ENCODE assay signal across 2 cellular contexts in the genomic region with DNA sequence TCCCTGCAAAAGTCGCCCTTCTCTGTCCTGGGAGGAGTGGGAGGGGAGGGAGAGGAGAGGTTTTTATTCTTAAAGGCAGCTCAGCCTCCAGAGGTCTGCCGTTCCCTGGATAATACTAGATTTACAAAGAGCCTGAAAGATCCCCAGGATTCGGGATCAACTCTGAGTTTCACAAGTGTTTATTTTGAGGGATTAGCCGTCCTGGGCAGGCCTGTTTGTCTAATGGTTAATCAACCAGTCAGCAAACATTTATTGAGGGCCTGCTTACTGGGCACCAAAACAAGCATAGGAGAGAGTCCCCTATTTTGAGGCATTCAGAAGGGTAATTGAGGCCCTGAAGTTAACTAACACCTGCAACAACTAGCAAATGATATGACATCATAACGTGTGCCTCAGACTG.
TF ChIP-seq lines count a peak whose summit lies in the region.

No MANE protein-coding gene starts in this region.

TF ChIP-seq in GM23338, 12 proteins besides CTCF, POLR2A, EP300 and RAD21 (continued from another document):
- TF ChIP-seq REST (IDR thresholded peaks at IDR 0.05; ENCODE audit: unreplicated experiment) (no peak), STAT1 (IDR thresholded peaks at IDR 0.05; ENCODE audit: unreplicated experiment) (no peak), NANOG (IDR thresholded peaks at IDR 0.05; ENCODE audit: borderline replicate concordance) (no peak), POLR2AphosphoS5 (IDR thresholded peaks at IDR 0.05; ENCODE audit: low read depth) (no peak)

TF ChIP-seq in HepG2, 621 proteins besides CTCF, POLR2A, EP300 and RAD21 (continued from another document and continues in another):
- TF ChIP-seq ZNF331 (CRISPR knock-in tag; IDR thresholded peaks at IDR 0.05) (0 out of 2 replicates have a peak, but pooled peaks have one; percentile 13), NFIC (IDR thresholded peaks at IDR 0.05; ENCODE audit: low read length) (no peak), FOXP1 (IDR thresholded peaks at IDR 0.05) (no peak), FOXP1 (CRISPR knock-in tag; IDR thresholded peaks at IDR 0.05) (peak; percentile 61; the same call in 1 of the 2 replicates), NCOA2 (CRISPR knock-in tag; IDR thresholded peaks at IDR 0.05) (peak; percentile 45; the same call in 1 of the 2 replicates), LCORL (IDR thresholded peaks at IDR 0.05) (no peak), LCORL (CRISPR knock-in tag; IDR thresholded peaks at IDR 0.05) (0 out of 2 replicates have a peak, but pooled peaks have one; percentile 62), POGK (CRISPR knock-in tag; conservative IDR thresholded peaks at IDR 0.05) (0 out of 2 replicates have a peak, but pooled peaks have one; percentile 9), FOXK1 (CRISPR knock-in tag; IDR thresholded peaks at IDR 0.05; ENCODE audit: borderline replicate concordance, low read depth) (peak; percentile 25; the same call in 1 of the 2 replicates), ATRX (CRISPR knock-in tag; IDR thresholded peaks at IDR 0.05; ENCODE audit: borderline replicate concordance) (no peak), GATAD2A (CRISPR knock-in tag; IDR thresholded peaks at IDR 0.05) (peak; percentile 81), NCOA5 (CRISPR knock-in tag; IDR thresholded peaks at IDR 0.05) (no peak), KLF6 (CRISPR knock-in tag; IDR thresholded peaks at IDR 0.05) (0 out of 2 replicates have a peak, but pooled peaks have one; percentile 32), ATF7 (IDR thresholded peaks at IDR 0.05) (peak; percentile 55), ATF7 (CRISPR knock-in tag; IDR thresholded peaks at IDR 0.05) (no peak), FOSL2 (CRISPR knock-in tag; IDR thresholded peaks at IDR 0.05) (peak; percentile 35), ZNF816 (CRISPR knock-in tag; IDR thresholded peaks at IDR 0.05; ENCODE audit: borderline replicate concordance) (0 out of 2 replicates have a peak, but pooled peaks have one; percentile 54), FOXP4 (CRISPR knock-in tag; IDR thresholded peaks at IDR 0.05) (peak; percentile 68), SAP130 (CRISPR knock-in tag; IDR thresholded peaks at IDR 0.05; ENCODE audit: low read depth) (peak; percentile 34; the same call in 1 of the 2 replicates), ERF (CRISPR knock-in tag; IDR thresholded peaks at IDR 0.05) (0 out of 2 replicates have a peak, but pooled peaks have one; percentile 18), CCDC6 (CRISPR knock-in tag; IDR thresholded peaks at IDR 0.05) (0 out of 2 replicates have a peak, but pooled peaks have one; percentile 55), ZNF761 (CRISPR knock-in tag; conservative IDR thresholded peaks at IDR 0.05) (no peak), FOXA1 (IDR thresholded peaks at IDR 0.05) (no peak), FOXA1 (CRISPR knock-in tag; IDR thresholded peaks at IDR 0.05) (peak; percentile 43; the same call in 1 of the 2 replicates), ZNF430 (CRISPR knock-in tag; IDR thresholded peaks at IDR 0.05) (peak; percentile 54; the same call in 1 of the 2 replicates), MAFF (IDR thresholded peaks at IDR 0.05; ENCODE audit: low read depth, low read length) (peak; percentile 41; the same call in 1 of the 2 replicates), SMAD9 (CRISPR knock-in tag; IDR thresholded peaks at IDR 0.05) (no peak), DRAP1 (CRISPR knock-in tag; IDR thresholded peaks at IDR 0.05) (no peak)
- TF ChIP-seq, protein P1, sequence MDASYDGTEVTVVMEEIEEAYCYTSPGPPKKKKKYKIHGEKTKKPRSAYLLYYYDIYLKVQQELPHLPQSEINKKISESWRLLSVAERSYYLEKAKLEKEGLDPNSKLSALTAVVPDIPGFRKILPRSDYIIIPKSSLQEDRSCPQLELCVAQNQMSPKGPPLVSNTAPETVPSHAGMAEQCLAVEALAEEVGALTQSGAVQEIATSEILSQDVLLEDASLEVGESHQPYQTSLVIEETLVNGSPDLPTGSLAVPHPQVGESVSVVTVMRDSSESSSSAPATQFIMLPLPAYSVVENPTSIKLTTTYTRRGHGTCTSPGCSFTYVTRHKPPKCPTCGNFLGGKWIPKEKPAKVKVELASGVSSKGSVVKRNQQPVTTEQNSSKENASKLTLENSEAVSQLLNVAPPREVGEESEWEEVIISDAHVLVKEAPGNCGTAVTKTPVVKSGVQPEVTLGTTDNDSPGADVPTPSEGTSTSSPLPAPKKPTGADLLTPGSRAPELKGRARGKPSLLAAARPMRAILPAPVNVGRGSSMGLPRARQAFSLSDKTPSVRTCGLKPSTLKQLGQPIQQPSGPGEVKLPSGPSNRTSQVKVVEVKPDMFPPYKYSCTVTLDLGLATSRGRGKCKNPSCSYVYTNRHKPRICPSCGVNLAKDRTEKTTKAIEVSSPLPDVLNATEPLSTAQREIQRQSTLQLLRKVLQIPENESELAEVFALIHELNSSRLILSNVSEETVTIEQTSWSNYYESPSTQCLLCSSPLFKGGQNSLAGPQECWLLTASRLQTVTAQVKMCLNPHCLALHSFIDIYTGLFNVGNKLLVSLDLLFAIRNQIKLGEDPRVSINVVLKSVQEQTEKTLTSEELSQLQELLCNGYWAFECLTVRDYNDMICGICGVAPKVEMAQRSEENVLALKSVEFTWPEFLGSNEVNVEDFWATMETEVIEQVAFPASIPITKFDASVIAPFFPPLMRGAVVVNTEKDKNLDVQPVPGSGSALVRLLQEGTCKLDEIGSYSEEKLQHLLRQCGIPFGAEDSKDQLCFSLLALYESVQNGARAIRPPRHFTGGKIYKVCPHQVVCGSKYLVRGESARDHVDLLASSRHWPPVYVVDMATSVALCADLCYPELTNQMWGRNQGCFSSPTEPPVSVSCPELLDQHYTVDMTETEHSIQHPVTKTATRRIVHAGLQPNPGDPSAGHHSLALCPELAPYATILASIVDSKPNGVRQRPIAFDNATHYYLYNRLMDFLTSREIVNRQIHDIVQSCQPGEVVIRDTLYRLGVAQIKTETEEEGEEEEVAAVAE (CRISPR knock-in tag; IDR thresholded peaks at IDR 0.05; ENCODE audit: borderline replicate concordance), result 0 out of 2 replicates have a peak, but pooled peaks have one; percentile 21
- TF ChIP-seq, protein P2, sequence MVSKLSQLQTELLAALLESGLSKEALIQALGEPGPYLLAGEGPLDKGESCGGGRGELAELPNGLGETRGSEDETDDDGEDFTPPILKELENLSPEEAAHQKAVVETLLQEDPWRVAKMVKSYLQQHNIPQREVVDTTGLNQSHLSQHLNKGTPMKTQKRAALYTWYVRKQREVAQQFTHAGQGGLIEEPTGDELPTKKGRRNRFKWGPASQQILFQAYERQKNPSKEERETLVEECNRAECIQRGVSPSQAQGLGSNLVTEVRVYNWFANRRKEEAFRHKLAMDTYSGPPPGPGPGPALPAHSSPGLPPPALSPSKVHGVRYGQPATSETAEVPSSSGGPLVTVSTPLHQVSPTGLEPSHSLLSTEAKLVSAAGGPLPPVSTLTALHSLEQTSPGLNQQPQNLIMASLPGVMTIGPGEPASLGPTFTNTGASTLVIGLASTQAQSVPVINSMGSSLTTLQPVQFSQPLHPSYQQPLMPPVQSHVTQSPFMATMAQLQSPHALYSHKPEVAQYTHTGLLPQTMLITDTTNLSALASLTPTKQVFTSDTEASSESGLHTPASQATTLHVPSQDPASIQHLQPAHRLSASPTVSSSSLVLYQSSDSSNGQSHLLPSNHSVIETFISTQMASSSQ (IDR thresholded peaks at IDR 0.05; ENCODE audit: low read depth), result peak; percentile 44; the same call in 1 of the 2 replicates
- TF ChIP-seq, protein P2 (CRISPR knock-in tag; IDR thresholded peaks at IDR 0.05; ENCODE audit: borderline replicate concordance), result no peak
- TF ChIP-seq, protein P3, sequence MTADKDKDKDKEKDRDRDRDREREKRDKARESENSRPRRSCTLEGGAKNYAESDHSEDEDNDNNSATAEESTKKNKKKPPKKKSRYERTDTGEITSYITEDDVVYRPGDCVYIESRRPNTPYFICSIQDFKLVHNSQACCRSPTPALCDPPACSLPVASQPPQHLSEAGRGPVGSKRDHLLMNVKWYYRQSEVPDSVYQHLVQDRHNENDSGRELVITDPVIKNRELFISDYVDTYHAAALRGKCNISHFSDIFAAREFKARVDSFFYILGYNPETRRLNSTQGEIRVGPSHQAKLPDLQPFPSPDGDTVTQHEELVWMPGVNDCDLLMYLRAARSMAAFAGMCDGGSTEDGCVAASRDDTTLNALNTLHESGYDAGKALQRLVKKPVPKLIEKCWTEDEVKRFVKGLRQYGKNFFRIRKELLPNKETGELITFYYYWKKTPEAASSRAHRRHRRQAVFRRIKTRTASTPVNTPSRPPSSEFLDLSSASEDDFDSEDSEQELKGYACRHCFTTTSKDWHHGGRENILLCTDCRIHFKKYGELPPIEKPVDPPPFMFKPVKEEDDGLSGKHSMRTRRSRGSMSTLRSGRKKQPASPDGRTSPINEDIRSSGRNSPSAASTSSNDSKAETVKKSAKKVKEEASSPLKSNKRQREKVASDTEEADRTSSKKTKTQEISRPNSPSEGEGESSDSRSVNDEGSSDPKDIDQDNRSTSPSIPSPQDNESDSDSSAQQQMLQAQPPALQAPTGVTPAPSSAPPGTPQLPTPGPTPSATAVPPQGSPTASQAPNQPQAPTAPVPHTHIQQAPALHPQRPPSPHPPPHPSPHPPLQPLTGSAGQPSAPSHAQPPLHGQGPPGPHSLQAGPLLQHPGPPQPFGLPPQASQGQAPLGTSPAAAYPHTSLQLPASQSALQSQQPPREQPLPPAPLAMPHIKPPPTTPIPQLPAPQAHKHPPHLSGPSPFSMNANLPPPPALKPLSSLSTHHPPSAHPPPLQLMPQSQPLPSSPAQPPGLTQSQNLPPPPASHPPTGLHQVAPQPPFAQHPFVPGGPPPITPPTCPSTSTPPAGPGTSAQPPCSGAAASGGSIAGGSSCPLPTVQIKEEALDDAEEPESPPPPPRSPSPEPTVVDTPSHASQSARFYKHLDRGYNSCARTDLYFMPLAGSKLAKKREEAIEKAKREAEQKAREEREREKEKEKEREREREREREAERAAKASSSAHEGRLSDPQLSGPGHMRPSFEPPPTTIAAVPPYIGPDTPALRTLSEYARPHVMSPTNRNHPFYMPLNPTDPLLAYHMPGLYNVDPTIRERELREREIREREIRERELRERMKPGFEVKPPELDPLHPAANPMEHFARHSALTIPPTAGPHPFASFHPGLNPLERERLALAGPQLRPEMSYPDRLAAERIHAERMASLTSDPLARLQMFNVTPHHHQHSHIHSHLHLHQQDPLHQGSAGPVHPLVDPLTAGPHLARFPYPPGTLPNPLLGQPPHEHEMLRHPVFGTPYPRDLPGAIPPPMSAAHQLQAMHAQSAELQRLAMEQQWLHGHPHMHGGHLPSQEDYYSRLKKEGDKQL (CRISPR knock-in tag; IDR thresholded peaks at IDR 0.05; ENCODE audit: low read depth), result 0 out of 2 replicates have a peak, but pooled peaks have one; percentile 47
- TF ChIP-seq, protein P4, sequence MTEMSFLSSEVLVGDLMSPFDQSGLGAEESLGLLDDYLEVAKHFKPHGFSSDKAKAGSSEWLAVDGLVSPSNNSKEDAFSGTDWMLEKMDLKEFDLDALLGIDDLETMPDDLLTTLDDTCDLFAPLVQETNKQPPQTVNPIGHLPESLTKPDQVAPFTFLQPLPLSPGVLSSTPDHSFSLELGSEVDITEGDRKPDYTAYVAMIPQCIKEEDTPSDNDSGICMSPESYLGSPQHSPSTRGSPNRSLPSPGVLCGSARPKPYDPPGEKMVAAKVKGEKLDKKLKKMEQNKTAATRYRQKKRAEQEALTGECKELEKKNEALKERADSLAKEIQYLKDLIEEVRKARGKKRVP (CRISPR knock-in tag; IDR thresholded peaks at IDR 0.05), result peak in 1 of 2 experiments; percentile 52; a peak in 1 of 4 replicates
